In genomic region chr11:129734654-129735053, GRCh38 we compare ENCODE assay signal across 8 cellular contexts.
"Had no signal": no experiment of that assay in that cellular context is flagged by ENCODE, and none has a peak within 500 bp of the region (broad histone marks: within the 10 kb centered on the region; RNA-seq: fewer than 3 reads in every experiment).

No MANE protein-coding gene starts in this region.

- H3K4me2 ChIP-seq: GM23338 had no signal

- H3K4me3 Mint-ChIP-seq: GM23338, H9, IgD-negative memory B cell had no signal

- H3K4me1 Mint-ChIP-seq: GM23338, H9, IgD-negative memory B cell had no signal

- FAIRE-seq: H1, H54, HTR-8/SVneo had no signal

- H2AFZ ChIP-seq: GM23338 had no signal

- DNase-seq: H9, HCEC 1CT, KG1 had no signal

- H3K4me3 ChIP-seq: GM23338 had no signal

- H3K9me3 Mint-ChIP-seq: GM23338, H9 had no signal

- ATAC-seq: GM23338 had no signal

- H3K36me3 Mint-ChIP-seq: IgD-negative memory B cell had no signal

- H3K27ac Mint-ChIP-seq: GM23338, H9, IgD-negative memory B cell had no signal
